8 cellular contexts compared by ENCODE assay signal in the genomic region with DNA sequence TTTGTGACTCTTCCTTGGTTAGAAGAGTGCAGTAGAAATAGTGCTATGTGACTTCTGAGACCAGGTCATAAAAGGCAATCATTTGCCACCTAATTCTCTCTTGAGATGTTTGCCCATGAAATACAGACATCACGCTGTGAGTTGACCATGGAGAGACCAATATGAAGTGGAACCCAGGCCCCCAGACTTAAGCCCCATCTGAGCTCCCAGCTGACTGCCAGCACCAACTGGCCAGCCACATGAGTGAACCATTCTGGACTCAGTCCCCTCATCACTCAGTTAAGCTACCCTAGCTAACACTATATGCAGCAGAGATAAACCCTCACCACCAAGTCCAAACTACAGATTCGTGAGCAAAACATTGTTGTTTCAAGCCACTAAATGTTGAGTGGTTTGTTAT.
"Had no signal": no experiment of that assay in that cellular context is flagged by ENCODE, and none has a peak within 500 bp of the region (broad histone marks: within the 10 kb centered on the region; RNA-seq: fewer than 3 reads in every experiment).

No MANE protein-coding gene starts in this region.

- H2AFZ ChIP-seq: GM23248 had no signal

- H3K27ac ChIP-seq: GM23248, HL-60 had no signal

- H3K9ac ChIP-seq: GM23248 had no signal

- DNase-seq: GM23248, H9, HCEC 1CT, IMR-90, KBM-7 had no signal

- H3K4me3 ChIP-seq: GM23248 had no signal

- FAIRE-seq: H1, H54 had no signal
